In the genomic region with DNA sequence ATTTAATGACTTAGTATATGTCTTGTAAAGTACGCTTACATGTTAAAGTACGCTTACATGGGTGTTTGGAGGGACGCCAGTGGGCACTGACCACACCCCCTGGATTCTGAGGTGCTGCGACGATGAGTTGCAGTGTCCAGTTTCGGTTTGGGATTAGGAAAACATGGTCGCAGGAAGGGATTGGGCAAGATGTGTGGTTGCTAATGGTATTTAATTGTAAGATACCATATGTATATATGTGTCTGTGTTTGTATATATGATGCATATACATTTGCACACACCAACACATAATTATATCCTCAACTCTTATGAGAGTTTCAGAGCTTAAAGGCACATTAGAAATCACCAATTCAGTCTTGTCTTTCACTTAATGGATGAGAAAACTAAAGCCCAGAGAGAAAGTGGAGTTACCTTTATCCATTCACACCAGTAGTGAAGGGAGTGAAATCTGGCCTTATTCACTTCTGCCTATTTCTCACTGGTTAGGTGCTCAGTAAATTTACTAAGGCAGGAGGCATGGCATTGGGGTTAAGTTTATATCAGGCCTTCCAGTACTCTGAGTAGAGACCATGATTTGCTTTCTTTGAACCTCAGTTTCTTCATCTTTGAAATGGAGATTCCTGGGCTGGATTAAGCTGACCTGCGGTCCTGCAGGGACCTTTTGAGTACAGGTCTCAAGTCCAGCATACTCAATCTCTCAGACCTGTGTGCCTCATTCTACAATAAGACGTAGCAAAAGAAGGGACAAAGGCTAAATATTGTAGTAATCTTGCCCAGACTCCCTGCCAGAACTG, we compare ENCODE assay signal across 8 cellular contexts. TPM values are rescaled to one million over a fixed set of nuclear protein-coding genes. Genes with fewer than 3 reads are reported as not detected.
DNase-seq lines count a peak whose midpoint lies in the region; ATAC-seq and TF ChIP-seq lines count a peak whose summit lies in the region.

No MANE protein-coding gene starts in this region.

- CTCF ChIA-PET in CD8-positive, alpha-beta memory T cell (lab: Charles Lee), result interaction anchor here (1.2 kb wide), 1 partner anchor 20 kb away, joined by 7 read pairs; no protein-coding TSS in a partner anchor
- CTCF ChIA-PET in HCT116 (lab: Charles Lee), result no interaction called here

- intact Hi-C loops in HCT116 (cut with micrococcal nuclease), result loop anchor here (10.0 kb wide), 1 partner anchor 1157 kb away; no protein-coding TSS in a partner anchor

- TSS peak; percentile 45 for BruUV-seq in HCT116 (replicated peaks; lab: Mats Ljungman, UMichigan)

- H3K4me1 ChIP-seq in CD8-positive, alpha-beta memory T cell (ENCODE audit: insufficient read depth, low read length), result peaks cover 22% of the 10 kb centered on the region
- H3K4me1 ChIP-seq in HCT116 (ENCODE audit: control insufficient read depth in 1 of 2, insufficient read depth in 2 of 2, low read length in 2 of 2) (peaks cover 15 to 24% of the 10 kb centered on the region in 2 experiments; a peak in 3 of 4 replicates), Peyer's patch (peaks cover 0 to 20% (median 3%) of the 10 kb centered on the region in 4 donors), mononuclear cell (ENCODE audit: insufficient read depth, low read length) (peaks cover 24% of the 10 kb centered on the region)

- H3K9me2 ChIP-seq in HCT116 (ENCODE audit: insufficient read depth), result no peaks in the 10 kb centered on the region

- H3K4me3 ChIP-seq in CD8-positive, alpha-beta memory T cell (ENCODE audit: low read length), result peak overlapping the region; percentile 91
- peak overlapping the region; percentile 69 to 75 for H3K4me3 ChIP-seq in HCT116 (replicated peaks in 1 of 2; ENCODE audit: low read depth in 1 of 2, low read length in 2 of 2)
- H3K4me3 ChIP-seq in Peyer's patch, result peak overlapping the region; percentile 96 to 98 (median 98)
- H3K4me3 ChIP-seq in mononuclear cell (ENCODE audit: low read length), result peak overlapping the region; percentile 71

- H3K4me3 Mint-ChIP-seq in CD8-positive, alpha-beta memory T cell, result peak overlapping the region; percentile 83 to 92 (median 88)
- peak overlapping the region; percentile 79 to 87 for H3K4me3 Mint-ChIP-seq in effector memory CD8-positive, alpha-beta T cell

- no peak overlapping the region for H2AFZ ChIP-seq in HCT116 (ENCODE audit: low read depth, low read length, poor library complexity, severe bottlenecking)

- peaks cover 46% of the 10 kb centered on the region for H3K79me2 ChIP-seq in HCT116 (ENCODE audit: insufficient read depth, low read length)

- ATAC-seq in HCT116 (peak; percentile 32), GM21619 (IDR thresholded peaks at IDR 0.05; ENCODE audit: unreplicated experiment) (no peak)
- no peak for ATAC-seq in effector memory CD8-positive, alpha-beta T cell (replicated peaks)

- TF ChIP-seq POLR2A in HCT116 (IDR thresholded peaks at IDR 0.05; ENCODE audit: borderline replicate concordance, extremely low read depth, insufficient read depth, insufficient read length) (no peak), Peyer's patch (IDR thresholded peaks at IDR 0.05) (no peak)

- TF ChIP-seq CTCF in HCT116 (IDR thresholded peaks at IDR 0.05 in 2 of 3, conservative IDR thresholded peaks at IDR 0.05 in 1 of 3; ENCODE audit: borderline replicate concordance in 1 of 3, insufficient read depth in 1 of 3, low read depth in 2 of 3, low read length in 2 of 3) (no peak), Peyer's patch (IDR thresholded peaks at IDR 0.05) (no peak)

- no peak for DNase-seq in CD8-positive, alpha-beta memory T cell
- DNase-seq in HCT116 (ENCODE audit: low read depth, low spot score) (peak; percentile 34), Peyer's patch (peak in 1 of 3 donors; percentile 54), middle frontal gyrus (ENCODE audit: extremely low spot score, low spot score) (no peak)
- no peak for DNase-seq in effector memory CD8-positive, alpha-beta T cell
- no peak for DNase-seq in effector CD4-positive, alpha-beta T cell

- RAD21 ChIA-PET in HCT116 (lab: Charles Lee; ENCODE audit: low non-redundant PET in 1 of 2, low total read pairs in 2 of 2, uncharacterized antibody in 2 of 2, unreplicated experiment in 2 of 2), result no interaction called here

- POLR2A ChIA-PET in CD8-positive, alpha-beta memory T cell (lab: Charles Lee), result no interaction called here
- POLR2A ChIA-PET in HCT116 (lab: Charles Lee), result no interaction called here

- H3K27ac ChIP-seq in CD8-positive, alpha-beta memory T cell (ENCODE audit: low read depth, low read length), result peak overlapping the region; percentile 64
- H3K27ac ChIP-seq in HCT116 (ENCODE audit: low read depth, low read length), result peak overlapping the region; percentile 90
- H3K27ac ChIP-seq in Peyer's patch, result peak overlapping the region; percentile 93 to 96 (median 94)

- H3K36me3 ChIP-seq in CD8-positive, alpha-beta memory T cell (ENCODE audit: insufficient read depth, low read length), result no peaks in the 10 kb centered on the region
- H3K36me3 ChIP-seq in HCT116 (ENCODE audit: control insufficient read depth in 1 of 2, insufficient read depth in 2 of 2, low read length in 2 of 2), result no peaks in the 10 kb centered on the region
- H3K36me3 ChIP-seq in Peyer's patch, result no peaks in the 10 kb centered on the region

- H4K20me1 ChIP-seq in HCT116 (ENCODE audit: insufficient read depth), result no peaks in the 10 kb centered on the region

- H3K27ac Mint-ChIP-seq in CD8-positive, alpha-beta memory T cell, result peak overlapping the region; percentile 55 to 96 (median 88)
- H3K27ac Mint-ChIP-seq in effector memory CD8-positive, alpha-beta T cell, result peak overlapping the region; percentile 35 to 85

- H3K36me3 Mint-ChIP-seq in CD8-positive, alpha-beta memory T cell, result peaks cover 0 to 1% (median under 1%) of the 10 kb centered on the region in 3 donors
- peaks cover 5% of the 10 kb centered on the region for H3K36me3 Mint-ChIP-seq in effector memory CD8-positive, alpha-beta T cell (ENCODE audit: insufficient read depth)

- no peak for TF ChIP-seq RAD21 in HCT116 (IDR thresholded peaks at IDR 0.05; ENCODE audit: low read depth)

- no peaks in the 10 kb centered on the region for H3K9me3 Mint-ChIP-seq in CD8-positive, alpha-beta memory T cell
- no peaks in the 10 kb centered on the region for H3K9me3 Mint-ChIP-seq in effector memory CD8-positive, alpha-beta T cell

- no peaks in the 10 kb centered on the region for H3K9me3 ChIP-seq in CD8-positive, alpha-beta memory T cell (ENCODE audit: low read length)
- H3K9me3 ChIP-seq in HCT116 (ENCODE audit: control insufficient read depth in 1 of 2, insufficient read depth in 1 of 2, low read depth in 1 of 2, low read length in 2 of 2), result no peaks in the 10 kb centered on the region
- no peaks in the 10 kb centered on the region for H3K9me3 ChIP-seq in Peyer's patch
- no peaks in the 10 kb centered on the region for H3K9me3 ChIP-seq in mononuclear cell (ENCODE audit: low read depth, low read length)

- peak overlapping the region; percentile 74 for H3K9ac ChIP-seq in HCT116 (ENCODE audit: low read length)

- peaks cover 0 to 1% of the 10 kb centered on the region in 2 donors for H3K27me3 Mint-ChIP-seq in CD8-positive, alpha-beta memory T cell
- H3K27me3 Mint-ChIP-seq in effector memory CD8-positive, alpha-beta T cell, result no peaks in the 10 kb centered on the region

- peaks cover 48 to 70% (median 64%) of the 10 kb centered on the region in 3 donors for H3K4me1 Mint-ChIP-seq in CD8-positive, alpha-beta memory T cell
- H3K4me1 Mint-ChIP-seq in effector memory CD8-positive, alpha-beta T cell (ENCODE audit: low read depth in 2 of 2), result peaks cover 29 to 45% of the 10 kb centered on the region in 2 donors

- peak overlapping the region; percentile 93 for H3K4me2 ChIP-seq in HCT116 (ENCODE audit: low read length)

- H3K27me3 ChIP-seq in CD8-positive, alpha-beta memory T cell (ENCODE audit: insufficient read depth, low read length, poor library complexity, severe bottlenecking), result no peaks in the 10 kb centered on the region
- no peaks in the 10 kb centered on the region for H3K27me3 ChIP-seq in HCT116 (ENCODE audit: insufficient read depth, low read length)
- H3K27me3 ChIP-seq in Peyer's patch, result no peaks in the 10 kb centered on the region
- H3K27me3 ChIP-seq in mononuclear cell (ENCODE audit: insufficient read depth, low read length), result no peaks in the 10 kb centered on the region

TF ChIP-seq in HCT116, 20 proteins besides CTCF, POLR2A, EP300 and RAD21:
- TF ChIP-seq JUND (IDR thresholded peaks at IDR 0.05) (no peak), SRF (IDR thresholded peaks at IDR 0.05; ENCODE audit: low read depth) (no peak), SP1 (IDR thresholded peaks at IDR 0.05; ENCODE audit: low read depth) (0 out of 2 replicates have a peak, but pooled peaks have one; percentile 24), ZBTB33 (IDR thresholded peaks at IDR 0.05; ENCODE audit: extremely low read depth, insufficient replicate concordance, low read length) (no peak)

RNA-seq across cellular contexts. Expression of gene SMYD2, which starts 1.1 kb away (rescaled TPM):
- total RNA-seq in CD8-positive, alpha-beta memory T cell, result 10 to 100 TPM; 23.2 to 25.9 TPM
- polyA plus RNA-seq in CD8-positive, alpha-beta memory T cell, result 46.2 TPM
- total RNA-seq in HCT116 (2021; ENCODE audit: unreplicated experiment) (27.2 TPM), Peyer's patch (10 to 100 TPM; 13.2 to 40.1 (median 25.1) TPM), mononuclear cell (18.9 TPM)
- polyA plus RNA-seq in HCT116 (2012), result 15.2 and 21.4 TPM in 2 replicates
